Comparison of ENCODE assay signal across 9 cellular contexts in genomic region chr14:93954900-93955891, GRCh38. TPM values are rescaled to one million over a fixed set of nuclear protein-coding genes. Genes with fewer than 3 reads are reported as not detected.
A peak's percentile ranks its signal among the peaks of the same experiment; 100 is the strongest.
DNase-seq lines count a peak whose midpoint lies in the region; ATAC-seq and TF ChIP-seq lines count a peak whose summit lies in the region.
"Had no signal": no experiment of that assay in that cellular context is flagged by ENCODE, and none has a peak within 500 bp of the region (broad histone marks: within the 10 kb centered on the region; RNA-seq: fewer than 3 reads in every experiment).

No MANE protein-coding gene starts in this region.

- intact Hi-C loops in activated CD4-positive, alpha-beta memory T cell treated with anti-CD3 and anti-CD28 coated beads for 36 hours (cut with micrococcal nuclease): loop anchor here (1.0 to 10.0 kb wide), 4 partner anchors 8 to 750 kb away; partner anchors contain the start of genes GON7 and UBR7

- H3K4me1 Mint-ChIP-seq in activated CD4-positive, alpha-beta memory T cell treated with anti-CD3 and anti-CD28 coated beads for 36 hours (ENCODE audit: low read depth): peaks cover 96% of the 10 kb centered on the region
- H3K4me1 Mint-ChIP-seq in progenitor cell of endocrine pancreas (ENCODE audit: low read depth): peaks cover 6% of the 10 kb centered on the region

- POLR2A ChIA-PET in activated CD4-positive, alpha-beta memory T cell treated with anti-CD3 and anti-CD28 coated beads for 36 hours (lab: Charles Lee): interaction anchor here (1.0 to 15.8 kb wide), 8 partner anchors 9 to 45 kb away, joined by 3 to 447 read pairs (median 6); partner anchors contain the start of gene ASB2

- no peaks in the 10 kb centered on the region for H3K9me3 Mint-ChIP-seq in activated CD4-positive, alpha-beta memory T cell treated with anti-CD3 and anti-CD28 coated beads for 36 hours
- no peaks in the 10 kb centered on the region for H3K9me3 Mint-ChIP-seq in progenitor cell of endocrine pancreas (ENCODE audit: low read depth)

- TF ChIP-seq CTCF in progenitor cell of endocrine pancreas (IDR thresholded peaks at IDR 0.05; ENCODE audit: unreplicated experiment) (no peak), BE2C (IDR thresholded peaks at IDR 0.05; ENCODE audit: low read depth, low read length) (no peak)

- H3K4me3 ChIP-seq in mononuclear cell (ENCODE audit: low read length) (peak overlapping the region; percentile 12), BE2C (ENCODE audit: low read depth, low read length) (no peak overlapping the region)

- peak overlapping the region; percentile 100 for H3K27ac Mint-ChIP-seq in activated CD4-positive, alpha-beta memory T cell treated with anti-CD3 and anti-CD28 coated beads for 36 hours
- no peak overlapping the region for H3K27ac Mint-ChIP-seq in progenitor cell of endocrine pancreas

- H3K4me3 Mint-ChIP-seq in activated CD4-positive, alpha-beta memory T cell treated with anti-CD3 and anti-CD28 coated beads for 36 hours: peak overlapping the region; percentile 83
- H3K4me3 Mint-ChIP-seq in progenitor cell of endocrine pancreas (ENCODE audit: low read depth): no peak overlapping the region

- peaks cover 70% of the 10 kb centered on the region for H3K4me1 ChIP-seq in mononuclear cell (ENCODE audit: insufficient read depth, low read length)
- H3K4me1 ChIP-seq in BE2C: no peaks in the 10 kb centered on the region

- CTCF ChIA-PET in activated CD4-positive, alpha-beta memory T cell treated with anti-CD3 and anti-CD28 coated beads for 36 hours (lab: Charles Lee): interaction anchor here (0.8 to 19.1 kb wide), 8 partner anchors 15 to 181 kb away, joined by 3 to 318 read pairs (median 4); partner anchors contain the start of gene CCDC197

- peaks cover 55% of the 10 kb centered on the region for H3K36me3 Mint-ChIP-seq in activated CD4-positive, alpha-beta memory T cell treated with anti-CD3 and anti-CD28 coated beads for 36 hours
- no peaks in the 10 kb centered on the region for H3K36me3 Mint-ChIP-seq in progenitor cell of endocrine pancreas (ENCODE audit: insufficient read depth)

- no peaks in the 10 kb centered on the region for H3K27me3 ChIP-seq in mononuclear cell (ENCODE audit: insufficient read depth, low read length)
- no peaks in the 10 kb centered on the region for H3K27me3 ChIP-seq in BE2C

- no peaks in the 10 kb centered on the region for H3K27me3 Mint-ChIP-seq in activated CD4-positive, alpha-beta memory T cell treated with anti-CD3 and anti-CD28 coated beads for 36 hours
- H3K27me3 Mint-ChIP-seq in progenitor cell of endocrine pancreas: peaks cover 15% of the 10 kb centered on the region

- ATAC-seq in HG03175 (IDR thresholded peaks at IDR 0.05; ENCODE audit: unreplicated experiment): peak; percentile 36

- DNase-seq in NCI-H748 (lab: John Stamatoyannopoulos, UW; ENCODE audit: unreplicated experiment) (peak; percentile 42), NCI-H748 treated with DMSO at 0.1 percent for 48 hours (lab: John Stamatoyannopoulos, UW) (no peak), progenitor cell of endocrine pancreas (ENCODE audit: low spot score, unreplicated experiment) (no peak), SHP77 treated with DMSO at 0.1 percent for 48 hours (lab: John Stamatoyannopoulos, UW) (no peak), BE2C (no peak)
- DNase-seq in activated CD4-positive, alpha-beta memory T cell treated with anti-CD3 and anti-CD28 coated beads for 36 hours: peak; percentile 72

- no peaks in the 10 kb centered on the region for H3K36me3 ChIP-seq in BE2C

- no peaks in the 10 kb centered on the region for H3K9me3 ChIP-seq in mononuclear cell (ENCODE audit: low read depth, low read length)
- H3K9me3 ChIP-seq in BE2C: no peaks in the 10 kb centered on the region

RNA-seq across cellular contexts. Expression of gene ASB2, which starts 21.2 kb away (rescaled TPM):
- 10 to 100 TPM; 40.6 to 44.6 TPM for total RNA-seq in activated CD4-positive, alpha-beta memory T cell treated with anti-CD3 and anti-CD28 coated beads for 36 hours
- total RNA-seq in mononuclear cell (2.0 TPM), progenitor cell of endocrine pancreas (not detected in 2 replicates)
- polyA plus RNA-seq in BE2C (2012; ENCODE audit: insufficient read depth, insufficient read length, low read depth): not detected

RNA-seq across cellular contexts. Expression of gene FAM181A, which starts 28.1 kb away (rescaled TPM):
- not detected for total RNA-seq in activated CD4-positive, alpha-beta memory T cell treated with anti-CD3 and anti-CD28 coated beads for 36 hours
- total RNA-seq in mononuclear cell (not detected), progenitor cell of endocrine pancreas (not detected in 2 replicates)
- polyA plus RNA-seq in BE2C (2012; ENCODE audit: insufficient read depth, insufficient read length, low read depth): not detected
- total RNA-seq: T-helper 2 cell treated with Interferon-gamma antibody and Interleukin-4, amounts not matched to agents 100 ng/mL and 5 ng/mL, for 36 hours had no signal

RNA-seq across cellular contexts. Expression of gene CCDC197, which starts 41.9 kb away (rescaled TPM):
- under 1 TPM; 0.44 to 0.69 TPM for total RNA-seq in activated CD4-positive, alpha-beta memory T cell treated with anti-CD3 and anti-CD28 coated beads for 36 hours
- not detected for total RNA-seq in mononuclear cell
- not detected in 2 replicates for total RNA-seq in progenitor cell of endocrine pancreas
- polyA plus RNA-seq in BE2C (2012; ENCODE audit: insufficient read depth, insufficient read length, low read depth): not detected
- total RNA-seq: T-helper 2 cell treated with Interferon-gamma antibody and Interleukin-4, amounts not matched to agents 100 ng/mL and 5 ng/mL, for 36 hours had no signal

Comparison
In these comparisons a context has a peak if more than half of its experiments do, and no peak if none do; other contexts are left out.
1. DNase-seq: peak in NCI-H748 (single experiment) and activated CD4-positive, alpha-beta memory T cell treated with anti-CD3 and anti-CD28 coated beads for 36 hours (single experiment); none in NCI-H748 treated with DMSO at 0.1 percent for 48 hours (single experiment), progenitor cell of endocrine pancreas (single experiment), SHP77 treated with DMSO at 0.1 percent for 48 hours (single experiment) and BE2C (single experiment).
2. RNA of gene ASB2, which starts 21.2 kb away (total RNA-seq): 40.6 to 44.6 TPM in activated CD4-positive, alpha-beta memory T cell treated with anti-CD3 and anti-CD28 coated beads for 36 hours; 2.0 TPM in mononuclear cell (single experiment) and not detected in progenitor cell of endocrine pancreas; every median in the first group is over 10 times any median in the second.